In the genomic region with DNA sequence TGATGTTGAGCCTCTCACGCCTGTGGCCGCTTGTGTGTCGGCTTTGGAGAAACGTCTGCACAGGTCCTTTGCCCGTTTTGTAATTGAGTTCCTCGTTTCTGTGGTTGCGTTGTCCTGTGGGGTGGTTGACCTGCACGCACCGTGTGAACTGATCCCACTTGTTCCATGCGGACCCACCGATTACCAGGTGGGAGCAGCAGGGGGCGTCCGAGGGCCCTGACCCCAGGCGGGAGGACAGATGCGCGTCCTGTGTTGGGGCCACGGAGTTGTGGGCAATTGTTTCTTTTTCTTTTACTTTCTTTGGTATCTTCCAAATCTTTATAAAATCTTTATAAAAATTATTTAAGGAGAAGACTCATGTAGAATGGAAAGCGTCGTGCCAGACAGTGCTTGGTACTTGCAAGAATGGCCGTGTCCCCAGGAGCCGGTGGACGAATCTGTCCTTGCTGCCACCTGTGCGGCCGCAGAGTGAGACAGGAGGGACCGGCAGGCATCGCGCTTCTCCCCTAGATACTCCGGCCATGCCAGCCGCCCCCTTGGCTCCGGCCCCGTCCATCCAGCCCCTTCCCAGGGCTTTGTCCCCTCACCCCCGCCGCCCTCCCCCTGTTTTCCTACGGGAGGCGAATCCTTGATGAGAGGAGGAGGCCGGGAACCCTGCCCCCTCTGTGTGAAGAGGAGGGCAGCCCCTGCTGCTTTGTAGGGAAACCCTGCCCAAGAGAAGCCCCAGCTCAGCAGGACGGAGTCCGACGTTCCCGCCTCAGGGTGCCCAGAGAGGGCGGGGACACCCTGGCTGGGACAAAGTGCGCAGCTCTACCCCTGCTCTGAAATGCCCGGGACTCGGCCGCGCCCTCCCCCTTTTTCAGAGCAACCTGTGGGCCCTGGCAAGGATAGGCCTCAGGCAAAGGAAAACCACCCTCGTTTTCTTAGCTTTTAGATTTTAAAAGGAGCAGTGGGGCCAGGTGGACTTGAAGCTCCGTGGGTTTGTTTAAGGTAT, we compare ENCODE assay signal across 9 cellular contexts. TPM values are rescaled to one million over a fixed set of nuclear protein-coding genes. Genes with fewer than 3 reads are reported as not detected.
DNase-seq lines count a peak whose midpoint lies in the region; ATAC-seq and TF ChIP-seq lines count a peak whose summit lies in the region.
"Had no signal": no experiment of that assay in that cellular context is flagged by ENCODE, and none has a peak within 500 bp of the region (broad histone marks: within the 10 kb centered on the region; RNA-seq: fewer than 3 reads in every experiment).

No MANE protein-coding gene starts in this region.

- no peak overlapping the region for H3K4me3 ChIP-seq in GM12865 (ENCODE audit: low read depth, low read length)

- TF ChIP-seq POLR2A in GM18505 (IDR thresholded peaks at IDR 0.05; ENCODE audit: borderline replicate concordance, extremely low read depth, insufficient read depth, insufficient read length): no peak

- DNase-seq in GM12865 (ENCODE audit: low read depth) (no peak), T-helper 2 cell (peak in 4 of 5 experiments; percentile 12 to 28 (median 17)), caudate nucleus (lab: John Stamatoyannopoulos, UW) (peak in 44 of 61 donors; percentile 6 to 80 (median 38)), lung microvascular endothelial cell (ENCODE audit: low read depth in 2 of 2) (peak; percentile 23 to 48), NCI-H774 (lab: John Stamatoyannopoulos, UW) (no peak)
- peak; percentile 75 for DNase-seq in stimulated activated naive CD8-positive, alpha-beta T cell treated with anti-CD3 and anti-CD28 coated beads, Interleukin-15, Interleukin-2, amounts not matched to agents 100 U/mL and 50 U/mL, for 24 hours

- no peak overlapping the region for H3K27ac ChIP-seq in caudate nucleus (ENCODE audit: low read depth, low read length)
- H3K27ac ChIP-seq: KMS-11 had no signal

- peak; percentile 18 for TF ChIP-seq CTCF in GM12865 (IDR thresholded peaks at IDR 0.05; ENCODE audit: insufficient read depth, low read depth, low read length, missing control alignments)

- peak; percentile 44 for ATAC-seq in stimulated activated naive CD8-positive, alpha-beta T cell treated with anti-CD3 and anti-CD28 coated beads, Interleukin-15, Interleukin-2, amounts not matched to agents 100 U/mL and 50 U/mL, for 24 hours
- ATAC-seq in HG03139 (IDR thresholded peaks at IDR 0.05; ENCODE audit: unreplicated experiment): no peak
- ATAC-seq in GM18505 (IDR thresholded peaks at IDR 0.05; ENCODE audit: unreplicated experiment): no peak

RNA-seq across cellular contexts. Expression of gene PRKCZ, which starts 41.7 kb away (rescaled TPM):
- total RNA-seq in lung microvascular endothelial cell: 14.2 and 29.8 TPM in 2 replicates

Comparison
In these comparisons a context has a peak if more than half of its experiments do, and no peak if none do; other contexts are left out.
1. DNase-seq: peak in T-helper 2 cell (4 of 5), caudate nucleus (44 of 61), lung microvascular endothelial cell (2 of 2) and stimulated activated naive CD8-positive, alpha-beta T cell treated with anti-CD3 and anti-CD28 coated beads, Interleukin-15, Interleukin-2, amounts not matched to agents 100 U/mL and 50 U/mL, for 24 hours (single experiment); none in GM12865 (single experiment) and NCI-H774 (single experiment).